ENCODE assay signal across 30 cellular contexts in genomic region chr1:85172684-85173337, GRCh38.
"Had no signal": no experiment of that assay in that cellular context is flagged by ENCODE, and none has a peak within 500 bp of the region (broad histone marks: within the 10 kb centered on the region; RNA-seq: fewer than 3 reads in every experiment).

No MANE protein-coding gene starts in this region.

- H3K9ac ChIP-seq: parathyroid adenoma had no signal

- H3K4me1 Mint-ChIP-seq: activated B cell treated with CpG ODN at 0.5 μM for 24 hours; brain; neural crest cell; stimulated activated memory B cell treated with anti-CD40 and anti-IgM and Interleukin-4, amounts not matched to agents 10 μg/mL and 1 μg/mL and 100 μg/mL, for 72 hours had no signal

- H3K27ac ChIP-seq: adrenal gland, esophagus squamous epithelium, left ventricle myocardium inferior, parathyroid adenoma, psoas muscle, stomach, tibial artery had no signal

- H3K36me3 ChIP-seq: adrenal gland, left ventricle myocardium inferior had no signal

- H3K27ac Mint-ChIP-seq: activated B cell treated with CpG ODN at 0.5 μM for 24 hours; activated CD8-positive, alpha-beta T cell treated with anti-CD3 and anti-CD28 coated beads, Interleukin-2, amount 10 ng/mL, durations not matched to agents 7 days and 5 days; activated naive CD8-positive, alpha-beta T cell treated with anti-CD3 and anti-CD28 coated beads for 36 hours; activated T-cell treated with anti-CD3 and anti-CD28 coated beads, Interleukin-2, amount 50 U/mL, for 72 hours; brain; effector memory CD8-positive, alpha-beta T cell; stimulated activated memory B cell treated with anti-CD40 and anti-IgM and Interleukin-4, amounts not matched to agents 10 μg/mL and 1 μg/mL and 100 μg/mL, for 72 hours had no signal

- H3K4me3 Mint-ChIP-seq: activated B cell treated with CpG ODN at 0.5 μM for 24 hours; activated CD8-positive, alpha-beta T cell treated with anti-CD3 and anti-CD28 coated beads, Interleukin-2, amount 10 ng/mL, durations not matched to agents 7 days and 5 days; activated naive CD8-positive, alpha-beta T cell treated with anti-CD3 and anti-CD28 coated beads for 36 hours; activated T-cell treated with anti-CD3 and anti-CD28 coated beads, Interleukin-2, amount 50 U/mL, for 72 hours; brain; effector memory CD8-positive, alpha-beta T cell; neural crest cell; stimulated activated memory B cell treated with anti-CD40 and anti-IgM and Interleukin-4, amounts not matched to agents 10 μg/mL and 1 μg/mL and 100 μg/mL, for 72 hours had no signal

- ATAC-seq: activated CD8-positive, alpha-beta T cell treated with anti-CD3 and anti-CD28 coated beads, Interleukin-2, amount 10 ng/mL, durations not matched to agents 7 days and 5 days; activated T-cell treated with anti-CD3 and anti-CD28 coated beads, Interleukin-2, amount 50 U/mL, for 72 hours; effector memory CD8-positive, alpha-beta T cell; psoas muscle; stimulated activated memory B cell treated with anti-CD40 and anti-IgM and Interleukin-4, amounts not matched to agents 10 μg/mL and 1 μg/mL and 100 μg/mL, for 72 hours had no signal

- H3K27me3 ChIP-seq: adrenal gland, esophagus squamous epithelium, sigmoid colon, stomach, tibial artery had no signal

- H3K9me3 Mint-ChIP-seq: activated B cell treated with CpG ODN at 0.5 μM for 24 hours; activated naive CD8-positive, alpha-beta T cell treated with anti-CD3 and anti-CD28 coated beads for 36 hours; activated T-cell treated with anti-CD3 and anti-CD28 coated beads, Interleukin-2, amount 50 U/mL, for 72 hours; brain; effector memory CD8-positive, alpha-beta T cell; naive thymus-derived CD8-positive, alpha-beta T cell; neural crest cell; stimulated activated memory B cell treated with anti-CD40 and anti-IgM and Interleukin-4, amounts not matched to agents 10 μg/mL and 1 μg/mL and 100 μg/mL, for 72 hours had no signal

- H3K36me3 Mint-ChIP-seq: brain had no signal

- H3K4me1 ChIP-seq: adrenal gland, esophagus squamous epithelium, left ventricle myocardium inferior, parathyroid adenoma, psoas muscle, tibial artery had no signal

- H3K9me3 ChIP-seq: adrenal gland, esophagus squamous epithelium, left ventricle myocardium inferior, psoas muscle, sigmoid colon, stomach, tibial artery had no signal

- H2AFZ ChIP-seq: parathyroid adenoma had no signal

- H3K27me3 Mint-ChIP-seq: activated naive CD8-positive, alpha-beta T cell treated with anti-CD3 and anti-CD28 coated beads for 36 hours; brain; effector memory CD8-positive, alpha-beta T cell; naive thymus-derived CD8-positive, alpha-beta T cell; stimulated activated memory B cell treated with anti-CD40 and anti-IgM and Interleukin-4, amounts not matched to agents 10 μg/mL and 1 μg/mL and 100 μg/mL, for 72 hours had no signal

- H3K4me3 ChIP-seq: adrenal gland, esophagus squamous epithelium, left ventricle myocardium inferior, psoas muscle, sigmoid colon, smooth muscle cell, stomach, tibial artery had no signal

- DNase-seq: activated B cell treated with CpG ODN at 0.5 μM for 24 hours; activated CD8-positive, alpha-beta T cell treated with anti-CD3 and anti-CD28 coated beads, Interleukin-2, amount 10 ng/mL, durations not matched to agents 7 days and 5 days; activated naive CD4-positive, alpha-beta T cell; activated naive CD8-positive, alpha-beta T cell treated with anti-CD3 and anti-CD28 coated beads for 36 hours; activated T-cell treated with anti-CD3 and anti-CD28 coated beads for 4 hours; activated T-cell treated with anti-CD3 and anti-CD28 coated beads, Interleukin-2, amount 50 U/mL, for 72 hours; adrenal gland; aorta; caudate nucleus; cortex of kidney; effector memory CD8-positive, alpha-beta T cell; esophagus squamous epithelium; foreskin melanocyte; left ventricle myocardium inferior; midbrain; naive thymus-derived CD8-positive, alpha-beta T cell; occipital lobe; psoas muscle; sigmoid colon; stimulated activated CD4-positive, alpha-beta T cell treated with anti-CD3 and anti-CD28 coated beads, Interleukin-1b, Interleukin-23, amount 100 ng/mL, for 48 hours; stimulated activated CD4-positive, alpha-beta T cell treated with anti-CD3 and anti-CD28 coated beads, Interleukin-4, amount 100 ng/mL, for 4 hours; stimulated activated CD8-positive, alpha-beta memory T cell treated with anti-CD3 and anti-CD28 coated beads, Interleukin-4, amount 100 ng/mL, for 48 hours; stomach; T-helper 2 cell; tibial artery had no signal

- H3K4me2 ChIP-seq: smooth muscle cell had no signal
